In the genomic region with DNA sequence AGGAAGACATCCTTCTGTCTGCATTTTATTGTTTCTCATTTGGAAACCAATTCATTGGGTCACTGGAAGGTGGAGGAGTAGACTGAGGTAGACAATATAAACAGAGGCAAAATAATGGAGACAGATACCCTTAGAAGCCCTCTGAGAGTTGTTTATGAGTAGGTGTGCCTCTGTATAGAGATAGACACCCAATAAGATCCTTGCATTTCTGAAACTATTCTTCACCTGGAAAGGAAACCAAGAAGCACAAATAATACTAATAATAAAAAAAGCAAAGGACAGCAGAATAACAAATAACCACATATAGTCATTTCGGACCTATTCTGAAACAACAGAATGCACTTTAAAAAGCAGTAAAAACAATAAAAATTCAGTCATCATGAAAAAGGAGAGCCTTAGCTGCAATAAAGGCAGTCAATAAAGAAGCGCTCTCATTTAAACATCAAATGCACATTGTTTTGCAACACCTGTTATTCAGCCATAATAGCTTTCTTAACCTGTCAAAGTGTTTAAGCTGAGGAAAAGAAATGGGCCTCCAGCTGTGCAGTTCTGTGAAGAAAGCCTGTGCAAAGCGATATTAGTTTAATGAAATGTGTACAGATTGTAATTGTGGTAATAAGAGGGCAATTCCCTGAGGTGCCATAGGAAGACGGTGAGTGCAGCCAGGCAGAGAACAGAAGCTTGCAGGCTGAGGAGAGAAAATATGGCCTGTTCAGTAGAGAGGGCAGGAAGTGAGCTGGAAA, we compare ENCODE assay signal across 22 cellular contexts.
DNase-seq lines count a peak whose midpoint lies in the region; ATAC-seq and TF ChIP-seq lines count a peak whose summit lies in the region.
"Had no signal": no experiment of that assay in that cellular context is flagged by ENCODE, and none has a peak within 500 bp of the region (broad histone marks: within the 10 kb centered on the region; RNA-seq: fewer than 3 reads in every experiment).

No MANE protein-coding gene starts in this region.

- no peak overlapping the region for H3K27ac Mint-ChIP-seq in CD4-positive, alpha-beta T cell
- H3K27ac Mint-ChIP-seq: activated naive CD4-positive, alpha-beta T cell treated with anti-CD3 and anti-CD28 coated beads, Interleukin-2, amount 10 ng/mL, durations not matched to agents 7 days and 5 days had no signal

- peak; percentile 27 for DNase-seq in NCI-H82 (lab: John Stamatoyannopoulos, UW)
- no peak for DNase-seq in NCI-H82 treated with DMSO at 0.1 percent for 48 hours (lab: John Stamatoyannopoulos, UW; ENCODE audit: unreplicated experiment)
- peak; percentile 56 to 69 for DNase-seq in NCI-H1930 (lab: John Stamatoyannopoulos, UW)
- DNase-seq in NCI-H748 treated with DMSO at 0.1 percent for 48 hours (lab: John Stamatoyannopoulos, UW) = peak; percentile 86
- peak; percentile 73 for DNase-seq in retina
- DNase-seq in CD4-positive, alpha-beta T cell = no peak
- no peak for DNase-seq in HCEC 1CT
- DNase-seq in anterior cingulate cortex (lab: John Stamatoyannopoulos, UW) = no peak
- DNase-seq: activated naive CD4-positive, alpha-beta T cell treated with anti-CD3 and anti-CD28 coated beads, Interleukin-2, amount 10 ng/mL, durations not matched to agents 7 days and 5 days; activated T-cell treated with anti-CD3 and anti-CD28 coated beads, Interleukin-2, amount 50 U/mL, for 4 hours; DMS53; erythroblast; foreskin melanocyte; MV-4-11; NCI-H510A; OCI-M1; sigmoid colon; T1000 had no signal

- no peak overlapping the region for H3K27ac ChIP-seq in CD4-positive, alpha-beta T cell (ENCODE audit: low read depth, low read length)
- H3K27ac ChIP-seq: ascending aorta, KMS-11, sigmoid colon had no signal

- no peak overlapping the region for H3K4me3 Mint-ChIP-seq in CD4-positive, alpha-beta T cell
- H3K4me3 Mint-ChIP-seq: activated naive CD4-positive, alpha-beta T cell treated with anti-CD3 and anti-CD28 coated beads, Interleukin-2, amount 10 ng/mL, durations not matched to agents 7 days and 5 days; activated T-cell treated with anti-CD3 and anti-CD28 coated beads, Interleukin-2, amount 50 U/mL, for 4 hours had no signal

- H3K36me3 Mint-ChIP-seq in CD4-positive, alpha-beta T cell (ENCODE audit: low read depth) = no peaks in the 10 kb centered on the region
- H3K36me3 Mint-ChIP-seq: activated naive CD4-positive, alpha-beta T cell treated with anti-CD3 and anti-CD28 coated beads, Interleukin-2, amount 10 ng/mL, durations not matched to agents 7 days and 5 days had no signal

- H3K4me1 Mint-ChIP-seq in CD4-positive, alpha-beta T cell (ENCODE audit: low read depth) = no peaks in the 10 kb centered on the region
- H3K4me1 Mint-ChIP-seq: activated naive CD4-positive, alpha-beta T cell treated with anti-CD3 and anti-CD28 coated beads, Interleukin-2, amount 10 ng/mL, durations not matched to agents 7 days and 5 days had no signal

- POLR2A ChIA-PET in CD4-positive, alpha-beta T cell (lab: Charles Lee) = no interaction called here

- no peaks in the 10 kb centered on the region for H3K27me3 Mint-ChIP-seq in CD4-positive, alpha-beta T cell
- H3K27me3 Mint-ChIP-seq: activated naive CD4-positive, alpha-beta T cell treated with anti-CD3 and anti-CD28 coated beads, Interleukin-2, amount 10 ng/mL, durations not matched to agents 7 days and 5 days had no signal

- no peak for ATAC-seq in CD4-positive, alpha-beta T cell (ENCODE audit: poor library complexity)
- ATAC-seq: activated CD4-positive, CD25-positive, alpha-beta regulatory T cell treated with anti-CD3 and anti-CD28 coated beads, Interleukin-2, amount 50 U/mL, for 24 hours; activated T-cell treated with anti-CD3 and anti-CD28 coated beads, Interleukin-2, amount 50 U/mL, for 4 hours; Right ventricle myocardium inferior had no signal

- intact Hi-C loops in CD4-positive, alpha-beta T cell (cut with DNase I, micrococcal nuclease) = no loop called here

- no peaks in the 10 kb centered on the region for H3K9me3 ChIP-seq in CD4-positive, alpha-beta T cell (ENCODE audit: control insufficient read depth, low read length)
- H3K9me3 ChIP-seq: ascending aorta, sigmoid colon had no signal

- CTCF ChIA-PET in CD4-positive, alpha-beta T cell (lab: Charles Lee) = no interaction called here

- TF ChIP-seq CTCF in CD4-positive, alpha-beta T cell (IDR thresholded peaks at IDR 0.05) = no peak

- peaks cover 21% of the 10 kb centered on the region for H3K9me3 Mint-ChIP-seq in CD4-positive, alpha-beta T cell
- H3K9me3 Mint-ChIP-seq: activated naive CD4-positive, alpha-beta T cell treated with anti-CD3 and anti-CD28 coated beads, Interleukin-2, amount 10 ng/mL, durations not matched to agents 7 days and 5 days had no signal

- no peaks in the 10 kb centered on the region for H3K27me3 ChIP-seq in CD4-positive, alpha-beta T cell (ENCODE audit: control insufficient read depth, insufficient read depth, low read length)
- H3K27me3 ChIP-seq: ascending aorta, sigmoid colon had no signal

Comparison
In these comparisons a context has a peak if more than half of its experiments do, and no peak if none do; other contexts are left out.
1. DNase-seq: peak in NCI-H82 (single experiment), NCI-H1930 (2 of 2), NCI-H748 treated with DMSO at 0.1 percent for 48 hours (single experiment) and retina (single experiment); none in NCI-H82 treated with DMSO at 0.1 percent for 48 hours (single experiment), CD4-positive, alpha-beta T cell (0 of 10), HCEC 1CT (single experiment) and anterior cingulate cortex (0 of 58).